10 cellular contexts compared by ENCODE assay signal in the genomic region with DNA sequence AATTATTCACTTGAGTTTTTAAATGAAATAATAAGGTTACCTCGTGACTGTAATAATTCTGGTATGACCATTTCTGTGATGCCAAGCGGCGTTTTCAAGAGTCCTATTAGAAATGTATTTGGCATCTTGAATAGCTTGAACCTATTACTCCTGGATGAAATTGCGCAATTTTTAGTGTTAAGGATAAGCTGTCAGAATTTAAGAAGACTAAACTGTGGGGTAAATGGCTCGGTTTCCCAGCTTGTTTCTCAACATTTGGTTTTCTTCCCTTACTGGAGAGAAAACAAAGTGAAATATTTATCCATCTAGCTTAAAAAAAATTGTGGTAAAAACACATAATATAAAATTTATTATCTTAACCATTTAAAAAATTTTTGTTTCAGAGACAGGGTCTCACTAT. TPM values are rescaled to one million over a fixed set of nuclear protein-coding genes. Genes with fewer than 3 reads are reported as not detected.
A peak's percentile ranks its signal among the peaks of the same experiment; 100 is the strongest.
DNase-seq lines count a peak whose midpoint lies in the region; ATAC-seq and TF ChIP-seq lines count a peak whose summit lies in the region.
"Had no signal": no experiment of that assay in that cellular context is flagged by ENCODE, and none has a peak within 500 bp of the region (broad histone marks: within the 10 kb centered on the region; RNA-seq: fewer than 3 reads in every experiment).

No MANE protein-coding gene starts in this region.

- H3K9ac ChIP-seq in adipocyte (ENCODE audit: low read length): peak overlapping the region; percentile 68

- DNase-seq in activated naive CD4-positive, alpha-beta T cell treated with anti-CD3 and anti-CD28 coated beads for 36 hours: no peak
- no peak for DNase-seq in activated naive CD4-positive, alpha-beta T cell treated with Interleukin-2 at 50 U/mL for 16 hours
- DNase-seq in adipocyte (ENCODE audit: low read depth) (peak; percentile 51), left lung (no peak), transverse colon (no peak), NCI-H1092 (lab: John Stamatoyannopoulos, UW) (no peak), posterior vena cava (ENCODE audit: low spot score) (no peak)
- DNase-seq: heart right ventricle had no signal

- no peaks in the 10 kb centered on the region for H3K9me3 Mint-ChIP-seq in activated naive CD4-positive, alpha-beta T cell treated with anti-CD3 and anti-CD28 coated beads for 36 hours

- peak overlapping the region; percentile 84 for H3K27ac Mint-ChIP-seq in activated naive CD4-positive, alpha-beta T cell treated with anti-CD3 and anti-CD28 coated beads for 36 hours

- H3K4me3 ChIP-seq in adipocyte (ENCODE audit: low read length): peak overlapping the region; percentile 65
- H3K4me3 ChIP-seq in left lung: no peak overlapping the region
- no peak overlapping the region for H3K4me3 ChIP-seq in transverse colon
- H3K4me3 ChIP-seq: heart right ventricle had no signal

- peaks cover 72% of the 10 kb centered on the region for H3K4me1 Mint-ChIP-seq in activated naive CD4-positive, alpha-beta T cell treated with anti-CD3 and anti-CD28 coated beads for 36 hours (ENCODE audit: low read depth)

- intact Hi-C loops in activated naive CD4-positive, alpha-beta T cell treated with anti-CD3 and anti-CD28 coated beads for 36 hours (cut with micrococcal nuclease): loop anchor here (1.0 to 2.0 kb wide), 6 partner anchors 8 to 65 kb away; no protein-coding TSS in a partner anchor
- intact Hi-C loops in left lung (cut with DNase I): no loop called here
- intact Hi-C loops in transverse colon (cut with DNase I; ENCODE audit: low total_unique reads): no loop called here
- intact Hi-C loops in posterior vena cava (cut with DNase I): no loop called here

- H3K27me3 Mint-ChIP-seq in activated naive CD4-positive, alpha-beta T cell treated with anti-CD3 and anti-CD28 coated beads for 36 hours (ENCODE audit: low read depth): no peaks in the 10 kb centered on the region
- H3K27me3 Mint-ChIP-seq: B cell had no signal

- peaks cover 11% of the 10 kb centered on the region for H3K36me3 Mint-ChIP-seq in activated naive CD4-positive, alpha-beta T cell treated with anti-CD3 and anti-CD28 coated beads for 36 hours (ENCODE audit: low read depth)

- H3K36me3 ChIP-seq in adipocyte (ENCODE audit: control insufficient read depth, insufficient read depth, low read length, severe bottlenecking): no peaks in the 10 kb centered on the region
- H3K36me3 ChIP-seq in left lung: no peaks in the 10 kb centered on the region
- no peaks in the 10 kb centered on the region for H3K36me3 ChIP-seq in transverse colon
- H3K36me3 ChIP-seq: heart right ventricle had no signal

- CTCF ChIA-PET in activated naive CD4-positive, alpha-beta T cell treated with anti-CD3 and anti-CD28 coated beads for 36 hours (lab: Charles Lee): interaction anchor here (0.6 to 3.0 kb wide), 9 partner anchors 9 to 488 kb away, joined by 3 to 15 read pairs (median 5); a partner anchor contains a TSS

- peak; percentile 80 for ATAC-seq in left lung
- no peak for ATAC-seq in HG02840 (IDR thresholded peaks at IDR 0.05; ENCODE audit: low FRiP score, unreplicated experiment)

- H3K4me1 ChIP-seq in adipocyte (ENCODE audit: control insufficient read depth, insufficient read depth, low read length): peaks cover 50% of the 10 kb centered on the region
- H3K4me1 ChIP-seq in left lung: peaks cover 19 to 46% of the 10 kb centered on the region in 2 donors
- peaks cover 3 to 26% (median 14%) of the 10 kb centered on the region in 4 donors for H3K4me1 ChIP-seq in transverse colon

- H3K27me3 ChIP-seq in adipocyte (replicated peaks; ENCODE audit: control insufficient read depth, insufficient read depth, low read length): no peaks in the 10 kb centered on the region
- H3K27me3 ChIP-seq in left lung: no peaks in the 10 kb centered on the region
- no peaks in the 10 kb centered on the region for H3K27me3 ChIP-seq in transverse colon
- H3K27me3 ChIP-seq: heart right ventricle had no signal

- TF ChIP-seq EP300 in transverse colon (IDR thresholded peaks at IDR 0.05; ENCODE audit: low read depth): no peak

- TF ChIP-seq CTCF in left lung (IDR thresholded peaks at IDR 0.05) (no peak), transverse colon (IDR thresholded peaks at IDR 0.05) (no peak)

- H3K9me3 ChIP-seq in adipocyte (ENCODE audit: control insufficient read depth, low read length) (no peaks in the 10 kb centered on the region), left lung (no peaks in the 10 kb centered on the region), transverse colon (no peaks in the 10 kb centered on the region)

- no peak overlapping the region for H3K4me3 Mint-ChIP-seq in activated naive CD4-positive, alpha-beta T cell treated with anti-CD3 and anti-CD28 coated beads for 36 hours

- H3K27ac ChIP-seq in left lung (peak overlapping the region; percentile 55 to 71), transverse colon (peak overlapping the region in 3 of 4 donors; percentile 11 to 60 (median 38))

- in situ Hi-C loops in transverse colon (cut with MboI; ENCODE audit: low pct_ligation_motif_present in 1 of 4, low pct_unique_long_range_greater_than_20kb in 1 of 4, low sequenced_read_pairs in 3 of 4): no loop called here

- 85 to 94% methylated on average over 5 of the region's 5 CpGs for WGBS in transverse colon (ENCODE audit: low coverage in 1 of 2), 2 donors

- no peak for TF ChIP-seq POLR2A in transverse colon (IDR thresholded peaks at IDR 0.05)

RNA-seq across cellular contexts. Expression of a gene that starts 26.8 kb away (rescaled TPM):
- 10 to 100 TPM; 51.9 to 63.1 TPM for total RNA-seq in activated naive CD4-positive, alpha-beta T cell treated with anti-CD3 and anti-CD28 coated beads for 36 hours
- total RNA-seq in left lung (10 to 100 TPM; 44.7 to 65.8 TPM), transverse colon (10 to 100 TPM; 15.0 to 64.6 (median 46.0) TPM), posterior vena cava (10 to 100 TPM; 58.4 to 58.6 TPM)
